Comparison of ENCODE assay signal across 35 cellular contexts in the genomic region with DNA sequence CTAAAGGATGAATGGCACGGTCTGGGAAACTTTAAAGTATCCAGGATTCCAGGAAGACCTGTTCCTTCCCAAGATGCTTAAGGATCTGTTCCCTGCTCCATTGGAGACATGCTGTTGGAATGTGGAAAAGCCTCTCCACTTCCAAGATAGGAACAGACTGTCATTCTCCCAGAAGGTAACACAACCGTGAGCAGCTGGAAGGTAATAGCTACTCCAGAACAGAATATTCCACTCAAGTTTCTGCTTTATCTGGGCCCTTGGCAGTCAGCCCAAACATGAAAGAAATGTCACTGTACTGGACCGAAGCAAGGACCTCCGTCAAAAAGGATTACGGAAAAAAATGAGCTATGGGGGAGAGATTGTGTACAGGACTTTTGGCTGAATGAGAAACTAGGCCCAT.
"Had no signal": no experiment of that assay in that cellular context is flagged by ENCODE, and none has a peak within 500 bp of the region (broad histone marks: within the 10 kb centered on the region; RNA-seq: fewer than 3 reads in every experiment).

No MANE protein-coding gene starts in this region.

- DNase-seq: activated CD4-positive, alpha-beta T cell treated with anti-CD3 and anti-CD28 coated beads, Interleukin-2, amount 10 ng/mL, durations not matched to agents 24 days and 14 days; activated CD4-positive, alpha-beta T cell treated with anti-CD3 and anti-CD28 coated beads, Interleukin-2, amount 50 U/mL, for 4 hours; activated CD8-positive, alpha-beta T cell treated with anti-CD3 and anti-CD28 coated beads for 36 hours; activated gamma-delta T cell; activated naive CD4-positive, alpha-beta T cell treated with Interleukin-2 at 50 U/mL for 16 hours; activated naive CD8-positive, alpha-beta T cell treated with anti-CD3 and anti-CD28 coated beads, Interleukin-2, amount 10 ng/mL, durations not matched to agents 7 days and 5 days; activated T-cell treated with anti-CD3 and anti-CD28 coated beads, Interleukin-2, amount 50 U/mL, for 1 hour; body of pancreas; cerebellar nuclear complex; Kasumi-1; KG1; MG63; MV-4-11; NCI-H1092; NCI-H146; NCI-H187 treated with DMSO at 0.1 percent for 48 hours; NCI-H2081 treated with DMSO at 0.1 percent for 48 hours; NCI-H226; NCI-H446 treated with DMSO at 0.1 percent for 48 hours; NCI-H526; NCI-H748 treated with DMSO at 0.1 percent for 48 hours; NK-92 treated with Interleukin-12 subunit alpha and Interleukin-12 subunit beta, amount 100 ng/mL, for 24 hours; PC-3; Peyer's patch; RPMI8226; SHP77 treated with DMSO at 0.1 percent for 48 hours; SK-N-SH had no signal

- H3K36me3 ChIP-seq: breast epithelium, MG63, Peyer's patch, SJSA1 had no signal

- H3K36me3 Mint-ChIP-seq: activated naive CD4-positive, alpha-beta T cell treated with anti-CD3 and anti-CD28 coated beads, Interleukin-2, amount 50 U/mL, for 24 hours; activated naive CD8-positive, alpha-beta T cell treated with anti-CD3 and anti-CD28 coated beads, Interleukin-2, amount 10 ng/mL, durations not matched to agents 7 days and 5 days had no signal

- H3K9ac ChIP-seq: SK-N-SH had no signal

- H3K27me3 Mint-ChIP-seq: activated CD4-positive, alpha-beta T cell treated with anti-CD3 and anti-CD28 coated beads, Interleukin-2, amount 10 ng/mL, durations not matched to agents 24 days and 14 days; activated CD8-positive, alpha-beta T cell treated with anti-CD3 and anti-CD28 coated beads for 36 hours; activated naive CD8-positive, alpha-beta T cell treated with anti-CD3 and anti-CD28 coated beads, Interleukin-2, amount 10 ng/mL, durations not matched to agents 7 days and 5 days had no signal

- H3K9me3 Mint-ChIP-seq: activated CD4-positive, alpha-beta T cell treated with anti-CD3 and anti-CD28 coated beads, Interleukin-2, amount 10 ng/mL, durations not matched to agents 24 days and 14 days; activated CD8-positive, alpha-beta T cell treated with anti-CD3 and anti-CD28 coated beads for 36 hours; activated naive CD8-positive, alpha-beta T cell treated with anti-CD3 and anti-CD28 coated beads, Interleukin-2, amount 10 ng/mL, durations not matched to agents 7 days and 5 days had no signal

- H3K27me3 ChIP-seq: body of pancreas, breast epithelium, MG63, Peyer's patch, SJSA1 had no signal

- H3K4me2 ChIP-seq: SK-N-SH had no signal

- H3K4me3 Mint-ChIP-seq: activated CD4-positive, alpha-beta T cell treated with anti-CD3 and anti-CD28 coated beads, Interleukin-2, amount 10 ng/mL, durations not matched to agents 24 days and 14 days; activated CD8-positive, alpha-beta T cell treated with anti-CD3 and anti-CD28 coated beads for 36 hours; activated naive CD4-positive, alpha-beta T cell treated with anti-CD3 and anti-CD28 coated beads, Interleukin-2, amount 50 U/mL, for 24 hours; activated naive CD8-positive, alpha-beta T cell treated with anti-CD3 and anti-CD28 coated beads, Interleukin-2, amount 10 ng/mL, durations not matched to agents 7 days and 5 days; T-helper 1 cell treated with Interleukin-12 subunit alpha and Interleukin-12 subunit beta and Interleukin-4 antibody, amounts not matched to agents 30 μg/mL and 1 μg/mL, for 36 hours; T-helper 2 cell treated with Interferon-gamma antibody and Interleukin-4, amounts not matched to agents 5 μg/mL and 100 μg/mL, for 36 hours had no signal

- H3K9me3 ChIP-seq: body of pancreas, breast epithelium, MG63, Peyer's patch, SJSA1, SK-N-SH had no signal

- H3K4me1 ChIP-seq: breast epithelium, Peyer's patch had no signal

- FAIRE-seq: astrocyte, TTC549 had no signal

- H3K27ac Mint-ChIP-seq: activated CD4-positive, alpha-beta T cell treated with anti-CD3 and anti-CD28 coated beads, Interleukin-2, amount 10 ng/mL, durations not matched to agents 24 days and 14 days; activated CD8-positive, alpha-beta T cell treated with anti-CD3 and anti-CD28 coated beads for 36 hours; activated naive CD4-positive, alpha-beta T cell treated with anti-CD3 and anti-CD28 coated beads, Interleukin-2, amount 50 U/mL, for 24 hours; activated naive CD8-positive, alpha-beta T cell treated with anti-CD3 and anti-CD28 coated beads, Interleukin-2, amount 10 ng/mL, durations not matched to agents 7 days and 5 days; activated T-helper 2 cell treated with anti-CD3 and anti-CD28 coated beads, Interferon-gamma antibody, Interleukin-2, Interleukin-4, amounts not matched to agents 10 μg/mL and 5 μg/mL and 100 μg/mL, durations not matched to agents 14 hours and 24 hours and 36 hours; T-helper 1 cell treated with Interleukin-12 subunit alpha and Interleukin-12 subunit beta and Interleukin-4 antibody, amounts not matched to agents 30 μg/mL and 1 μg/mL, for 36 hours; T-helper 2 cell treated with Interferon-gamma antibody and Interleukin-4, amounts not matched to agents 5 μg/mL and 100 μg/mL, for 36 hours had no signal

- H3K27ac ChIP-seq: body of pancreas, breast epithelium, Peyer's patch, SJSA1 had no signal

- ATAC-seq: activated CD8-positive, alpha-beta T cell treated with anti-CD3 and anti-CD28 coated beads for 36 hours; body of pancreas; PC-3 had no signal

- H3K4me3 ChIP-seq: body of pancreas, breast epithelium, MG63, Peyer's patch, SJSA1 had no signal

- H3K4me1 Mint-ChIP-seq: activated CD4-positive, alpha-beta T cell treated with anti-CD3 and anti-CD28 coated beads, Interleukin-2, amount 10 ng/mL, durations not matched to agents 24 days and 14 days; activated naive CD4-positive, alpha-beta T cell treated with anti-CD3 and anti-CD28 coated beads, Interleukin-2, amount 50 U/mL, for 24 hours; activated naive CD8-positive, alpha-beta T cell treated with anti-CD3 and anti-CD28 coated beads, Interleukin-2, amount 10 ng/mL, durations not matched to agents 7 days and 5 days had no signal
